ENCODE assay signal across 1 cellular context in the genomic region with DNA sequence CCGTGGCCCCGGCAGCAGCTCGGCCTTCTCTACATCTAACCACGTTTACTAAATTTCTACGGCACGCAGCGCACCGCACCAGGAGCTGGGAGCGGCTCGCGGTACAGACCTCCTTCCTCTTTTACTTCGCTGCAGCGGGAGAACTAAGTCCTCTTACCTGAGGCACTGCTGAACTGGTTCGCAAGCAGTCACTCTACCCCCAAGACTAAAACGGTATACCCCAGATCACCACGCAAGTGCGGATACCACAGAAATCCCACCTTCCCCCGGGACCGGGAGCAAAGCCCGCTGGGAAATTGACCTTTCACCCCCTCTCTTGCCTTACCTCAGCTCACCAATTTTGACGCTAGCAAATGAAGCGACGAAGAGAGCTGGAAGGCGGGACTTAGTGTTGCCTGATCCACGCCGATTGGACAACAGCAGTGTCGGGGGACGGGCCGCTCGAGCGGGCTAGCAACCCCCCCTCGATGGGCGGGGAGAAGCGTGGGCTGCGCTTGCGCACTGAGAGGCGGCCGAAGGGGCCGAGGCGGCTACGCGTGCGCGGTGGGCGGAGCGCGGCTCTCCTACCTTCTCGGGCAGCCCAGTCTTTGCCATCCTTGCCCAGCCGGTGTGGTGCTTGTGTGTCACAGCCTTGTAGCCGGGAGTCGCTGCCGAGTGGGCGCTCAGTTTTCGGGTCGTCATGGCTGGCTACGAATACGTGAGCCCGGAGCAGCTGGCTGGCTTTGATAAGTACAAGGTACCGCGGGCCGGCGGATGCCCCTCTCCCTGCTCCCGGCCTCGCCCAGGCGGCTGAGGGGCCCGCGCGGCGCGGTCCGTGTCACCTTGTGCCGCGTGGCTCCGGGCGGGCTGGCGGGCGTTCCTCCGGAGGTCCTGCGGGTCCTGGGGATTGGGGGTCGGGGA.
TF ChIP-seq lines count a peak whose summit lies in the region.

A gene with protein sequence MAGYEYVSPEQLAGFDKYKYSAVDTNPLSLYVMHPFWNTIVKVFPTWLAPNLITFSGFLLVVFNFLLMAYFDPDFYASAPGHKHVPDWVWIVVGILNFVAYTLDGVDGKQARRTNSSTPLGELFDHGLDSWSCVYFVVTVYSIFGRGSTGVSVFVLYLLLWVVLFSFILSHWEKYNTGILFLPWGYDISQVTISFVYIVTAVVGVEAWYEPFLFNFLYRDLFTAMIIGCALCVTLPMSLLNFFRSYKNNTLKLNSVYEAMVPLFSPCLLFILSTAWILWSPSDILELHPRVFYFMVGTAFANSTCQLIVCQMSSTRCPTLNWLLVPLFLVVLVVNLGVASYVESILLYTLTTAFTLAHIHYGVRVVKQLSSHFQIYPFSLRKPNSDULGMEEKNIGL (plus strand): TSS at position 590 of the 900 bp plus-strand sequence. CDS start 90 bp downstream, at position 680.

TF ChIP-seq in GM12878, 131 proteins besides CTCF, POLR2A, EP300 and RAD21 (continued from another document and continues in another):
- TF ChIP-seq ZBED1 (IDR thresholded peaks at IDR 0.05; ENCODE audit: borderline replicate concordance) (no peak; the same call in 1 of the 2 replicates), ETV6 (conservative IDR thresholded peaks at IDR 0.05 in 1 of 2, IDR thresholded peaks at IDR 0.05 in 1 of 2; ENCODE audit: borderline replicate concordance in 1 of 2, low read depth in 1 of 2) (no peak), SUPT20H (IDR thresholded peaks at IDR 0.05; ENCODE audit: borderline replicate concordance, control insufficient read depth, low read depth, low read length) (no peak), RCOR1 (conservative IDR thresholded peaks at IDR 0.05; ENCODE audit: low read depth, low read length) (0 out of 2 replicates have a peak, but pooled peaks have one; percentile 2), MEF2A (IDR thresholded peaks at IDR 0.05; ENCODE audit: insufficient read depth, low read depth, low read length) (0 out of 2 replicates have a peak, but pooled peaks have one; percentile 37), SUZ12 (IDR thresholded peaks at IDR 0.05; ENCODE audit: unreplicated experiment) (no peak)
- TF ChIP-seq, protein P1, sequence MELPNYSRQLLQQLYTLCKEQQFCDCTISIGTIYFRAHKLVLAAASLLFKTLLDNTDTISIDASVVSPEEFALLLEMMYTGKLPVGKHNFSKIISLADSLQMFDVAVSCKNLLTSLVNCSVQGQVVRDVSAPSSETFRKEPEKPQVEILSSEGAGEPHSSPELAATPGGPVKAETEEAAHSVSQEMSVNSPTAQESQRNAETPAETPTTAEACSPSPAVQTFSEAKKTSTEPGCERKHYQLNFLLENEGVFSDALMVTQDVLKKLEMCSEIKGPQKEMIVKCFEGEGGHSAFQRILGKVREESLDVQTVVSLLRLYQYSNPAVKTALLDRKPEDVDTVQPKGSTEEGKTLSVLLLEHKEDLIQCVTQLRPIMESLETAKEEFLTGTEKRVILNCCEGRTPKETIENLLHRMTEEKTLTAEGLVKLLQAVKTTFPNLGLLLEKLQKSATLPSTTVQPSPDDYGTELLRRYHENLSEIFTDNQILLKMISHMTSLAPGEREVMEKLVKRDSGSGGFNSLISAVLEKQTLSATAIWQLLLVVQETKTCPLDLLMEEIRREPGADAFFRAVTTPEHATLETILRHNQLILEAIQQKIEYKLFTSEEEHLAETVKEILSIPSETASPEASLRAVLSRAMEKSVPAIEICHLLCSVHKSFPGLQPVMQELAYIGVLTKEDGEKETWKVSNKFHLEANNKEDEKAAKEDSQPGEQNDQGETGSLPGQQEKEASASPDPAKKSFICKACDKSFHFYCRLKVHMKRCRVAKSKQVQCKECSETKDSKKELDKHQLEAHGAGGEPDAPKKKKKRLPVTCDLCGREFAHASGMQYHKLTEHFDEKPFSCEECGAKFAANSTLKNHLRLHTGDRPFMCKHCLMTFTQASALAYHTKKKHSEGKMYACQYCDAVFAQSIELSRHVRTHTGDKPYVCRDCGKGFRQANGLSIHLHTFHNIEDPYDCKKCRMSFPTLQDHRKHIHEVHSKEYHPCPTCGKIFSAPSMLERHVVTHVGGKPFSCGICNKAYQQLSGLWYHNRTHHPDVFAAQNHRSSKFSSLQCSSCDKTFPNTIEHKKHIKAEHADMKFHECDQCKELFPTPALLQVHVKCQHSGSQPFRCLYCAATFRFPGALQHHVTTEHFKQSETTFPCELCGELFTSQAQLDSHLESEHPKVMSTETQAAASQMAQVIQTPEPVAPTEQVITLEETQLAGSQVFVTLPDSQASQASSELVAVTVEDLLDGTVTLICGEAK (IDR thresholded peaks at IDR 0.05; ENCODE audit: borderline replicate concordance) = peak; percentile 50; the same call in 1 of the 2 replicates
- TF ChIP-seq, protein P2, sequence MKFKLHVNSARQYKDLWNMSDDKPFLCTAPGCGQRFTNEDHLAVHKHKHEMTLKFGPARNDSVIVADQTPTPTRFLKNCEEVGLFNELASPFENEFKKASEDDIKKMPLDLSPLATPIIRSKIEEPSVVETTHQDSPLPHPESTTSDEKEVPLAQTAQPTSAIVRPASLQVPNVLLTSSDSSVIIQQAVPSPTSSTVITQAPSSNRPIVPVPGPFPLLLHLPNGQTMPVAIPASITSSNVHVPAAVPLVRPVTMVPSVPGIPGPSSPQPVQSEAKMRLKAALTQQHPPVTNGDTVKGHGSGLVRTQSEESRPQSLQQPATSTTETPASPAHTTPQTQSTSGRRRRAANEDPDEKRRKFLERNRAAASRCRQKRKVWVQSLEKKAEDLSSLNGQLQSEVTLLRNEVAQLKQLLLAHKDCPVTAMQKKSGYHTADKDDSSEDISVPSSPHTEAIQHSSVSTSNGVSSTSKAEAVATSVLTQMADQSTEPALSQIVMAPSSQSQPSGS (IDR thresholded peaks at IDR 0.05; ENCODE audit: low read length) = no peak
- TF ChIP-seq, protein P3, sequence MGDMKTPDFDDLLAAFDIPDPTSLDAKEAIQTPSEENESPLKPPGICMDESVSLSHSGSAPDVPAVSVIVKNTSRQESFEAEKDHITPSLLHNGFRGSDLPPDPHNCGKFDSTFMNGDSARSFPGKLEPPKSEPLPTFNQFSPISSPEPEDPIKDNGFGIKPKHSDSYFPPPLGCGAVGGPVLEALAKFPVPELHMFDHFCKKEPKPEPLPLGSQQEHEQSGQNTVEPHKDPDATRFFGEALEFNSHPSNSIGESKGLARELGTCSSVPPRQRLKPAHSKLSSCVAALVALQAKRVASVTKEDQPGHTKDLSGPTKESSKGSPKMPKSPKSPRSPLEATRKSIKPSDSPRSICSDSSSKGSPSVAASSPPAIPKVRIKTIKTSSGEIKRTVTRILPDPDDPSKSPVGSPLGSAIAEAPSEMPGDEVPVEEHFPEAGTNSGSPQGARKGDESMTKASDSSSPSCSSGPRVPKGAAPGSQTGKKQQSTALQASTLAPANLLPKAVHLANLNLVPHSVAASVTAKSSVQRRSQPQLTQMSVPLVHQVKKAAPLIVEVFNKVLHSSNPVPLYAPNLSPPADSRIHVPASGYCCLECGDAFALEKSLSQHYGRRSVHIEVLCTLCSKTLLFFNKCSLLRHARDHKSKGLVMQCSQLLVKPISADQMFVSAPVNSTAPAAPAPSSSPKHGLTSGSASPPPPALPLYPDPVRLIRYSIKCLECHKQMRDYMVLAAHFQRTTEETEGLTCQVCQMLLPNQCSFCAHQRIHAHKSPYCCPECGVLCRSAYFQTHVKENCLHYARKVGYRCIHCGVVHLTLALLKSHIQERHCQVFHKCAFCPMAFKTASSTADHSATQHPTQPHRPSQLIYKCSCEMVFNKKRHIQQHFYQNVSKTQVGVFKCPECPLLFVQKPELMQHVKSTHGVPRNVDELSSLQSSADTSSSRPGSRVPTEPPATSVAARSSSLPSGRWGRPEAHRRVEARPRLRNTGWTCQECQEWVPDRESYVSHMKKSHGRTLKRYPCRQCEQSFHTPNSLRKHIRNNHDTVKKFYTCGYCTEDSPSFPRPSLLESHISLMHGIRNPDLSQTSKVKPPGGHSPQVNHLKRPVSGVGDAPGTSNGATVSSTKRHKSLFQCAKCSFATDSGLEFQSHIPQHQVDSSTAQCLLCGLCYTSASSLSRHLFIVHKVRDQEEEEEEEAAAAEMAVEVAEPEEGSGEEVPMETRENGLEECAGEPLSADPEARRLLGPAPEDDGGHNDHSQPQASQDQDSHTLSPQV (IDR thresholded peaks at IDR 0.05) = no peak
- TF ChIP-seq, protein P4, sequence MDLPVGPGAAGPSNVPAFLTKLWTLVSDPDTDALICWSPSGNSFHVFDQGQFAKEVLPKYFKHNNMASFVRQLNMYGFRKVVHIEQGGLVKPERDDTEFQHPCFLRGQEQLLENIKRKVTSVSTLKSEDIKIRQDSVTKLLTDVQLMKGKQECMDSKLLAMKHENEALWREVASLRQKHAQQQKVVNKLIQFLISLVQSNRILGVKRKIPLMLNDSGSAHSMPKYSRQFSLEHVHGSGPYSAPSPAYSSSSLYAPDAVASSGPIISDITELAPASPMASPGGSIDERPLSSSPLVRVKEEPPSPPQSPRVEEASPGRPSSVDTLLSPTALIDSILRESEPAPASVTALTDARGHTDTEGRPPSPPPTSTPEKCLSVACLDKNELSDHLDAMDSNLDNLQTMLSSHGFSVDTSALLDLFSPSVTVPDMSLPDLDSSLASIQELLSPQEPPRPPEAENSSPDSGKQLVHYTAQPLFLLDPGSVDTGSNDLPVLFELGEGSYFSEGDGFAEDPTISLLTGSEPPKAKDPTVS (IDR thresholded peaks at IDR 0.05; ENCODE audit: low read depth, low read length) = no peak
- TF ChIP-seq, protein P5, sequence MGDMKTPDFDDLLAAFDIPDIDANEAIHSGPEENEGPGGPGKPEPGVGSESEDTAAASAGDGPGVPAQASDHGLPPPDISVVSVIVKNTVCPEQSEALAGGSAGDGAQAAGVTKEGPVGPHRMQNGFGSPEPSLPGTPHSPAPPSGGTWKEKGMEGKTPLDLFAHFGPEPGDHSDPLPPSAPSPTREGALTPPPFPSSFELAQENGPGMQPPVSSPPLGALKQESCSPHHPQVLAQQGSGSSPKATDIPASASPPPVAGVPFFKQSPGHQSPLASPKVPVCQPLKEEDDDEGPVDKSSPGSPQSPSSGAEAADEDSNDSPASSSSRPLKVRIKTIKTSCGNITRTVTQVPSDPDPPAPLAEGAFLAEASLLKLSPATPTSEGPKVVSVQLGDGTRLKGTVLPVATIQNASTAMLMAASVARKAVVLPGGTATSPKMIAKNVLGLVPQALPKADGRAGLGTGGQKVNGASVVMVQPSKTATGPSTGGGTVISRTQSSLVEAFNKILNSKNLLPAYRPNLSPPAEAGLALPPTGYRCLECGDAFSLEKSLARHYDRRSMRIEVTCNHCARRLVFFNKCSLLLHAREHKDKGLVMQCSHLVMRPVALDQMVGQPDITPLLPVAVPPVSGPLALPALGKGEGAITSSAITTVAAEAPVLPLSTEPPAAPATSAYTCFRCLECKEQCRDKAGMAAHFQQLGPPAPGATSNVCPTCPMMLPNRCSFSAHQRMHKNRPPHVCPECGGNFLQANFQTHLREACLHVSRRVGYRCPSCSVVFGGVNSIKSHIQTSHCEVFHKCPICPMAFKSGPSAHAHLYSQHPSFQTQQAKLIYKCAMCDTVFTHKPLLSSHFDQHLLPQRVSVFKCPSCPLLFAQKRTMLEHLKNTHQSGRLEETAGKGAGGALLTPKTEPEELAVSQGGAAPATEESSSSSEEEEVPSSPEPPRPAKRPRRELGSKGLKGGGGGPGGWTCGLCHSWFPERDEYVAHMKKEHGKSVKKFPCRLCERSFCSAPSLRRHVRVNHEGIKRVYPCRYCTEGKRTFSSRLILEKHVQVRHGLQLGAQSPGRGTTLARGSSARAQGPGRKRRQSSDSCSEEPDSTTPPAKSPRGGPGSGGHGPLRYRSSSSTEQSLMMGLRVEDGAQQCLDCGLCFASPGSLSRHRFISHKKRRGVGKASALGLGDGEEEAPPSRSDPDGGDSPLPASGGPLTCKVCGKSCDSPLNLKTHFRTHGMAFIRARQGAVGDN (IDR thresholded peaks at IDR 0.05) = peak; percentile 52
- TF ChIP-seq, protein P6, sequence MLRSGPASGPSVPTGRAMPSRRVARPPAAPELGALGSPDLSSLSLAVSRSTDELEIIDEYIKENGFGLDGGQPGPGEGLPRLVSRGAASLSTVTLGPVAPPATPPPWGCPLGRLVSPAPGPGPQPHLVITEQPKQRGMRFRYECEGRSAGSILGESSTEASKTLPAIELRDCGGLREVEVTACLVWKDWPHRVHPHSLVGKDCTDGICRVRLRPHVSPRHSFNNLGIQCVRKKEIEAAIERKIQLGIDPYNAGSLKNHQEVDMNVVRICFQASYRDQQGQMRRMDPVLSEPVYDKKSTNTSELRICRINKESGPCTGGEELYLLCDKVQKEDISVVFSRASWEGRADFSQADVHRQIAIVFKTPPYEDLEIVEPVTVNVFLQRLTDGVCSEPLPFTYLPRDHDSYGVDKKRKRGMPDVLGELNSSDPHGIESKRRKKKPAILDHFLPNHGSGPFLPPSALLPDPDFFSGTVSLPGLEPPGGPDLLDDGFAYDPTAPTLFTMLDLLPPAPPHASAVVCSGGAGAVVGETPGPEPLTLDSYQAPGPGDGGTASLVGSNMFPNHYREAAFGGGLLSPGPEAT (IDR thresholded peaks at IDR 0.05; ENCODE audit: low read depth) = peak; percentile 80
- TF ChIP-seq, protein P7, sequence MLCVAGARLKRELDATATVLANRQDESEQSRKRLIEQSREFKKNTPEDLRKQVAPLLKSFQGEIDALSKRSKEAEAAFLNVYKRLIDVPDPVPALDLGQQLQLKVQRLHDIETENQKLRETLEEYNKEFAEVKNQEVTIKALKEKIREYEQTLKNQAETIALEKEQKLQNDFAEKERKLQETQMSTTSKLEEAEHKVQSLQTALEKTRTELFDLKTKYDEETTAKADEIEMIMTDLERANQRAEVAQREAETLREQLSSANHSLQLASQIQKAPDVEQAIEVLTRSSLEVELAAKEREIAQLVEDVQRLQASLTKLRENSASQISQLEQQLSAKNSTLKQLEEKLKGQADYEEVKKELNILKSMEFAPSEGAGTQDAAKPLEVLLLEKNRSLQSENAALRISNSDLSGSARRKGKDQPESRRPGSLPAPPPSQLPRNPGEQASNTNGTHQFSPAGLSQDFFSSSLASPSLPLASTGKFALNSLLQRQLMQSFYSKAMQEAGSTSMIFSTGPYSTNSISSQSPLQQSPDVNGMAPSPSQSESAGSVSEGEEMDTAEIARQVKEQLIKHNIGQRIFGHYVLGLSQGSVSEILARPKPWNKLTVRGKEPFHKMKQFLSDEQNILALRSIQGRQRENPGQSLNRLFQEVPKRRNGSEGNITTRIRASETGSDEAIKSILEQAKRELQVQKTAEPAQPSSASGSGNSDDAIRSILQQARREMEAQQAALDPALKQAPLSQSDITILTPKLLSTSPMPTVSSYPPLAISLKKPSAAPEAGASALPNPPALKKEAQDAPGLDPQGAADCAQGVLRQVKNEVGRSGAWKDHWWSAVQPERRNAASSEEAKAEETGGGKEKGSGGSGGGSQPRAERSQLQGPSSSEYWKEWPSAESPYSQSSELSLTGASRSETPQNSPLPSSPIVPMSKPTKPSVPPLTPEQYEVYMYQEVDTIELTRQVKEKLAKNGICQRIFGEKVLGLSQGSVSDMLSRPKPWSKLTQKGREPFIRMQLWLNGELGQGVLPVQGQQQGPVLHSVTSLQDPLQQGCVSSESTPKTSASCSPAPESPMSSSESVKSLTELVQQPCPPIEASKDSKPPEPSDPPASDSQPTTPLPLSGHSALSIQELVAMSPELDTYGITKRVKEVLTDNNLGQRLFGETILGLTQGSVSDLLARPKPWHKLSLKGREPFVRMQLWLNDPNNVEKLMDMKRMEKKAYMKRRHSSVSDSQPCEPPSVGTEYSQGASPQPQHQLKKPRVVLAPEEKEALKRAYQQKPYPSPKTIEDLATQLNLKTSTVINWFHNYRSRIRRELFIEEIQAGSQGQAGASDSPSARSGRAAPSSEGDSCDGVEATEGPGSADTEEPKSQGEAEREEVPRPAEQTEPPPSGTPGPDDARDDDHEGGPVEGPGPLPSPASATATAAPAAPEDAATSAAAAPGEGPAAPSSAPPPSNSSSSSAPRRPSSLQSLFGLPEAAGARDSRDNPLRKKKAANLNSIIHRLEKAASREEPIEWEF (IDR thresholded peaks at IDR 0.05; ENCODE audit: insufficient replicate concordance, low read depth, low read length) = no peak
- TF ChIP-seq, protein P8, sequence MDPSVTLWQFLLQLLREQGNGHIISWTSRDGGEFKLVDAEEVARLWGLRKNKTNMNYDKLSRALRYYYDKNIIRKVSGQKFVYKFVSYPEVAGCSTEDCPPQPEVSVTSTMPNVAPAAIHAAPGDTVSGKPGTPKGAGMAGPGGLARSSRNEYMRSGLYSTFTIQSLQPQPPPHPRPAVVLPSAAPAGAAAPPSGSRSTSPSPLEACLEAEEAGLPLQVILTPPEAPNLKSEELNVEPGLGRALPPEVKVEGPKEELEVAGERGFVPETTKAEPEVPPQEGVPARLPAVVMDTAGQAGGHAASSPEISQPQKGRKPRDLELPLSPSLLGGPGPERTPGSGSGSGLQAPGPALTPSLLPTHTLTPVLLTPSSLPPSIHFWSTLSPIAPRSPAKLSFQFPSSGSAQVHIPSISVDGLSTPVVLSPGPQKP (IDR thresholded peaks at IDR 0.05; ENCODE audit: low read depth, low read length) = no peak
